ENCODE assay signal across 2 cellular contexts in the genomic region with DNA sequence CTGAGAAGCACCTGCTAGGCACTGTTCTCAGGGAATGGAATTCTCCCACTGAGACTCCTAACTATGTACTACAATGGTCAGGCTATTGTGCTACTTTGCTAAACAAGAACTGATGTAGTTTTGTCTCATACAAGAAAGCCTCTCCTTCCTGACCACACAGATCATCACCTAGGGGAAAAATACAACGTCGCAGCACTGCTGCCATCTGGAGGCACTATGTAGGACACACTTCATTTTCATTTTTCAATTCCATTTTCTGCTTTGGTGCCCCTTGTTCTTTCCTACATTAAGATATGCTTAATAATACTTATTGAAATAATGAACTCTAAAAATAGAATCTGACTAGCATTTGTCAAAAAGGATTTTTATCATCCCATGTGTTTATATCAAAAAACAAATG.
A peak's percentile ranks its signal among the peaks of the same experiment; 100 is the strongest.
TF ChIP-seq lines count a peak whose summit lies in the region.

No MANE protein-coding gene starts in this region.

TF ChIP-seq in K562, 482 proteins besides CTCF, POLR2A, EP300 and RAD21:
- TF ChIP-seq STAT5A (IDR thresholded peaks at IDR 0.05; ENCODE audit: borderline replicate concordance, low read length) = no peak
- no peak for TF ChIP-seq CHD1 (IDR thresholded peaks at IDR 0.05; ENCODE audit: low read length)
- 0 out of 2 replicates have a peak, but pooled peaks have one; percentile 16 for TF ChIP-seq SMC3 (conservative IDR thresholded peaks at IDR 0.05; ENCODE audit: insufficient read depth, low read depth, low read length)
- TF ChIP-seq OTX1 (CRISPR knock-in tag; IDR thresholded peaks at IDR 0.05) = no peak
- TF ChIP-seq MECOM (CRISPR knock-in tag; IDR thresholded peaks at IDR 0.05) = no peak
- no peak for TF ChIP-seq HIVEP1 (CRISPR knock-in tag; IDR thresholded peaks at IDR 0.05)

TF ChIP-seq in HepG2, 621 proteins besides CTCF, POLR2A, EP300 and RAD21:
- no peak for TF ChIP-seq NR2F2 (IDR thresholded peaks at IDR 0.05; ENCODE audit: borderline replicate concordance, low read depth)
- TF ChIP-seq STAG1 (CRISPR knock-in tag; IDR thresholded peaks at IDR 0.05) = peak; percentile 59
- TF ChIP-seq SMC3 (IDR thresholded peaks at IDR 0.05; ENCODE audit: low read length) = 0 out of 2 replicates have a peak, but pooled peaks have one; percentile 38
